23 cellular contexts compared by ENCODE assay signal in the genomic region with DNA sequence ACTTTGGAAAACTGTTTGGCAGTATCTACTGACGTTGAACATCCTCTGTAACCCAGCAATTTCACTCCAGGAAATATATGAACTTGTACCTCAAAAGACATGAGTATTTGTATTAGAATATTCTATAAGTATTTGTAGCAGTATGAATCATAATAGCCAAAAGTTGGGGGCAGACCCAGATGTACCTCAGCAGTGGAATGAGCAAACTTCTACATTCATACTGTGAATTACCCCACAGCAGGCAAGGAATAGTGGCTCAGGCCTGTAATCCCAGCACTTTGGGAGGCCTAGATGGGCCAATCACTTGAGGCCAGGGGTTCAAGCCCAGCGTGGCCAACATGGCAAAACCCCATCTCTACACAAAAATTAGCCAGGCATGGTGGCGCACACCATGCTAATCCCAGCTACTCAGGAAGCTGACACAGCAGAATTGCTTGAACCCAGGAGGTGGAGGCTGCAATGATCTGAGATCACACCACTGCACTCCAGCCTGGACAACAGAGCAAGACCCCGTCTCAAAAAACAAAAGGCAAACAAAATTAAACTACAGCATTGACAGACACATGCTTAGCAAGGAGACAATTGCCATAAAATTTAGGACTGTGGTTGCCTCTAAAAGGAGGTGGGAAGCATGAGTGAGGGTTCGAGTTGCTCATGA. TPM values are rescaled to one million over a fixed set of nuclear protein-coding genes. Genes with fewer than 3 reads are reported as not detected.
DNase-seq lines count a peak whose midpoint lies in the region; ATAC-seq, FAIRE-seq and TF ChIP-seq lines count a peak whose summit lies in the region.
"Had no signal": no experiment of that assay in that cellular context is flagged by ENCODE, and none has a peak within 500 bp of the region (broad histone marks: within the 10 kb centered on the region; RNA-seq: fewer than 3 reads in every experiment).

No MANE protein-coding gene starts in this region.

- no peaks in the 10 kb centered on the region for H3K27me3 Mint-ChIP-seq in activated CD4-positive, alpha-beta memory T cell treated with anti-CD3 and anti-CD28 coated beads for 36 hours
- H3K27me3 Mint-ChIP-seq in activated CD4-positive, alpha-beta memory T cell treated with anti-CD3 and anti-CD28 coated beads, Interleukin-2, amount 10 ng/mL, durations not matched to agents 7 days and 5 days = peaks cover 6% of the 10 kb centered on the region
- no peaks in the 10 kb centered on the region for H3K27me3 Mint-ChIP-seq in natural killer cell (ENCODE audit: low read depth in 2 of 2)
- no peaks in the 10 kb centered on the region for H3K27me3 Mint-ChIP-seq in natural killer cell treated with Interleukin-12 subunit alpha and Interleukin-12 subunit beta and Interleukin-15 and Interleukin-18, amount 100 ng/mL, for 72 hours

- TF ChIP-seq CTCF in natural killer cell (IDR thresholded peaks at IDR 0.05) (no peak), K562 (IDR thresholded peaks at IDR 0.05 in 2 of 3, conservative IDR thresholded peaks at IDR 0.05 in 1 of 3; ENCODE audit: insufficient read depth in 2 of 3, low read depth in 1 of 3, low read length in 3 of 3) (no peak)

- no peaks in the 10 kb centered on the region for H3K36me3 Mint-ChIP-seq in activated CD4-positive, alpha-beta memory T cell treated with anti-CD3 and anti-CD28 coated beads for 36 hours
- H3K36me3 Mint-ChIP-seq in activated CD4-positive, alpha-beta memory T cell treated with anti-CD3 and anti-CD28 coated beads, Interleukin-2, amount 10 ng/mL, durations not matched to agents 7 days and 5 days (ENCODE audit: low read depth) = peaks cover 13% of the 10 kb centered on the region
- no peaks in the 10 kb centered on the region for H3K36me3 Mint-ChIP-seq in natural killer cell
- no peaks in the 10 kb centered on the region for H3K36me3 Mint-ChIP-seq in natural killer cell treated with Interleukin-12 subunit alpha and Interleukin-12 subunit beta and Interleukin-15 and Interleukin-18, amount 100 ng/mL, for 72 hours
- H3K36me3 Mint-ChIP-seq: CD8-positive, alpha-beta T cell had no signal

- POLR2A ChIA-PET in activated CD4-positive, alpha-beta memory T cell treated with anti-CD3 and anti-CD28 coated beads for 36 hours (lab: Charles Lee) = interaction anchor here (1.1 kb wide), 1 partner anchor 36 kb away, joined by 3 read pairs; no protein-coding TSS in a partner anchor
- POLR2A ChIA-PET in activated CD4-positive, alpha-beta memory T cell treated with anti-CD3 and anti-CD28 coated beads, Interleukin-2, amount 10 ng/mL, durations not matched to agents 7 days and 5 days (lab: Charles Lee) = interaction anchor here (1.6 to 3.5 kb wide), 3 partner anchors 8 to 50 kb away, joined by 3 to 36 read pairs (median 33); a partner anchor contains a TSS
- POLR2A ChIA-PET in K562 (lab: Yijun Ruan, JAX) = interaction anchor here (0.7 to 1.3 kb wide), 2 partner anchors 27 to 347 kb away, joined by 3 read pairs; no protein-coding TSS in a partner anchor

- TF ChIP-seq RAD21 in K562 (CRISPR knock-in tag; conservative IDR thresholded peaks at IDR 0.05 in 1 of 2, IDR thresholded peaks at IDR 0.05 in 1 of 2) = no peak

- no peak for TF ChIP-seq EP300 in K562 (IDR thresholded peaks at IDR 0.05; ENCODE audit: low read length)

- no peaks in the 10 kb centered on the region for H3K27me3 ChIP-seq in K562 (ENCODE audit: control insufficient read depth in 2 of 2, insufficient read depth in 2 of 2, low read length in 2 of 2)
- H3K27me3 ChIP-seq: BE2C had no signal

- H3K27ac Mint-ChIP-seq in activated CD4-positive, alpha-beta memory T cell treated with anti-CD3 and anti-CD28 coated beads for 36 hours = no peak overlapping the region
- no peak overlapping the region for H3K27ac Mint-ChIP-seq in activated CD4-positive, alpha-beta memory T cell treated with anti-CD3 and anti-CD28 coated beads, Interleukin-2, amount 10 ng/mL, durations not matched to agents 7 days and 5 days
- no peak overlapping the region for H3K27ac Mint-ChIP-seq in natural killer cell
- H3K27ac Mint-ChIP-seq in natural killer cell treated with Interleukin-12 subunit alpha and Interleukin-12 subunit beta and Interleukin-15 and Interleukin-18, amount 100 ng/mL, for 72 hours = peak overlapping the region in 1 of 2 donors; percentile 33
- H3K27ac Mint-ChIP-seq: CD8-positive, alpha-beta T cell had no signal

- 57% methylated on average over 5 of the region's 5 CpGs for WGBS in K562 (ENCODE audit: insufficient coverage, low coverage, missing lambda C conversion rate)

- H4K20me1 ChIP-seq in K562 (replicated peaks; ENCODE audit: control insufficient read depth, insufficient read depth, low read length) = no peaks in the 10 kb centered on the region

- no peak for TF ChIP-seq POLR2A in K562 (conservative IDR thresholded peaks at IDR 0.05)

- H3K4me3 ChIP-seq in K562 = no peak overlapping the region
- H3K4me3 ChIP-seq: GM12878, GM23248 had no signal

- H3K36me3 ChIP-seq in K562 (ENCODE audit: control insufficient read depth, insufficient read depth, low read length) = no peaks in the 10 kb centered on the region
- H3K36me3 ChIP-seq: BE2C had no signal

- ATAC-seq in natural killer cell (no peak), K562 (no peak)
- no peak for ATAC-seq in natural killer cell treated with Interleukin-12 subunit alpha and Interleukin-12 subunit beta and Interleukin-15 and Interleukin-18, amount 100 ng/mL, for 72 hours
- ATAC-seq: CD8-positive, alpha-beta T cell; GM12878; HCT116; Panc1; Right ventricle myocardium inferior had no signal

- peaks cover 0 to 4% of the 10 kb centered on the region in 2 experiments; a peak in 3 of 5 replicates for H3K4me1 ChIP-seq in K562 (replicated peaks in 1 of 2; ENCODE audit: control insufficient read depth in 2 of 2, insufficient read depth in 2 of 2, low read length in 2 of 2)
- H3K4me1 ChIP-seq: BE2C had no signal

- H3K27ac ChIP-seq in K562 (ENCODE audit: extremely low read depth, low read depth, low read length) = no peak overlapping the region
- H3K27ac ChIP-seq: GM23248 had no signal

- peaks cover 29% of the 10 kb centered on the region for H3K4me1 Mint-ChIP-seq in activated CD4-positive, alpha-beta memory T cell treated with anti-CD3 and anti-CD28 coated beads for 36 hours (ENCODE audit: low read depth)
- peaks cover 50% of the 10 kb centered on the region for H3K4me1 Mint-ChIP-seq in activated CD4-positive, alpha-beta memory T cell treated with anti-CD3 and anti-CD28 coated beads, Interleukin-2, amount 10 ng/mL, durations not matched to agents 7 days and 5 days
- H3K4me1 Mint-ChIP-seq in natural killer cell = peaks cover 31 to 34% of the 10 kb centered on the region in 2 donors
- H3K4me1 Mint-ChIP-seq in natural killer cell treated with Interleukin-12 subunit alpha and Interleukin-12 subunit beta and Interleukin-15 and Interleukin-18, amount 100 ng/mL, for 72 hours (ENCODE audit: low read depth in 2 of 2) = peaks cover 26 to 33% of the 10 kb centered on the region in 2 donors

- H3K9me3 ChIP-seq in K562 (replicated peaks; ENCODE audit: control insufficient read depth, insufficient read depth, low read depth, low read length) = no peaks in the 10 kb centered on the region
- H3K9me3 ChIP-seq: BE2C had no signal

- H2AFZ ChIP-seq in K562 (ENCODE audit: low read depth, low read length) = no peak overlapping the region
- H2AFZ ChIP-seq: GM23248 had no signal

- H3K79me2 ChIP-seq in K562 (ENCODE audit: control insufficient read depth, insufficient read depth, low read length) = no peaks in the 10 kb centered on the region

- no TSS peak for BruUV-seq in K562 (replicated peaks; lab: Mats Ljungman, UMichigan)

- H3K9ac ChIP-seq in K562 (ENCODE audit: insufficient read depth in 1 of 2, low read depth in 2 of 2, low read length in 2 of 2) = no peak overlapping the region
- H3K9ac ChIP-seq: GM23248 had no signal

- no peaks in the 10 kb centered on the region for H3K9me1 ChIP-seq in K562 (ENCODE audit: control insufficient read depth, insufficient read depth, low read length)

- in situ Hi-C loops in K562 (cut with MboI) = no loop called here

- no peak for FAIRE-seq in K562 (lab: Jason Lieb, UNC)
- FAIRE-seq: GM12878 had no signal

- no peak overlapping the region for H3K4me3 Mint-ChIP-seq in activated CD4-positive, alpha-beta memory T cell treated with anti-CD3 and anti-CD28 coated beads for 36 hours
- H3K4me3 Mint-ChIP-seq in activated CD4-positive, alpha-beta memory T cell treated with anti-CD3 and anti-CD28 coated beads, Interleukin-2, amount 10 ng/mL, durations not matched to agents 7 days and 5 days = no peak overlapping the region
- peak overlapping the region; percentile 31 for H3K4me3 Mint-ChIP-seq in natural killer cell
- H3K4me3 Mint-ChIP-seq in natural killer cell treated with Interleukin-12 subunit alpha and Interleukin-12 subunit beta and Interleukin-15 and Interleukin-18, amount 100 ng/mL, for 72 hours = no peak overlapping the region
- H3K4me3 Mint-ChIP-seq: CD8-positive, alpha-beta T cell had no signal

- no peak overlapping the region for H3K4me2 ChIP-seq in K562 (ENCODE audit: insufficient read depth, low read length)

- intact Hi-C loops in activated CD4-positive, alpha-beta memory T cell treated with anti-CD3 and anti-CD28 coated beads for 36 hours (cut with micrococcal nuclease) = no loop called here
- intact Hi-C loops in natural killer cell (cut with micrococcal nuclease) (no loop called here), K562 (cut with micrococcal nuclease) (no loop called here)

- CTCF ChIA-PET in activated CD4-positive, alpha-beta memory T cell treated with anti-CD3 and anti-CD28 coated beads for 36 hours (lab: Charles Lee) = interaction anchor here (1.3 kb wide), 1 partner anchor 54 kb away, joined by 3 read pairs; no protein-coding TSS in a partner anchor
- CTCF ChIA-PET in activated CD4-positive, alpha-beta memory T cell treated with anti-CD3 and anti-CD28 coated beads, Interleukin-2, amount 10 ng/mL, durations not matched to agents 7 days and 5 days (lab: Charles Lee) = no interaction called here
- CTCF ChIA-PET in K562 (lab: Yijun Ruan, JAX; ENCODE audit: low intra/inter-chr PET ratio) = no interaction called here

- no peaks in the 10 kb centered on the region for H3K9me3 Mint-ChIP-seq in activated CD4-positive, alpha-beta memory T cell treated with anti-CD3 and anti-CD28 coated beads for 36 hours
- peaks cover 5% of the 10 kb centered on the region for H3K9me3 Mint-ChIP-seq in activated CD4-positive, alpha-beta memory T cell treated with anti-CD3 and anti-CD28 coated beads, Interleukin-2, amount 10 ng/mL, durations not matched to agents 7 days and 5 days
- no peaks in the 10 kb centered on the region for H3K9me3 Mint-ChIP-seq in natural killer cell
- no peaks in the 10 kb centered on the region for H3K9me3 Mint-ChIP-seq in natural killer cell treated with Interleukin-12 subunit alpha and Interleukin-12 subunit beta and Interleukin-15 and Interleukin-18, amount 100 ng/mL, for 72 hours
- H3K9me3 Mint-ChIP-seq: CD8-positive, alpha-beta T cell had no signal

- peak; percentile 12 for DNase-seq in activated CD4-positive, alpha-beta memory T cell treated with anti-CD3 and anti-CD28 coated beads for 36 hours
- DNase-seq in activated CD4-positive, alpha-beta memory T cell treated with anti-CD3 and anti-CD28 coated beads, Interleukin-2, amount 10 ng/mL, durations not matched to agents 7 days and 5 days = no peak
- DNase-seq in natural killer cell (no peak), K562 (ENCODE audit: extremely low read depth in 1 of 4, low spot score in 3 of 4) (no peak), SHP77 (lab: John Stamatoyannopoulos, UW) (no peak), NCI-H226 (no peak), C1 segment of cervical spinal cord (lab: John Stamatoyannopoulos, UW) (no peak)
- no peak for DNase-seq in natural killer cell treated with Interleukin-12 subunit alpha and Interleukin-12 subunit beta and Interleukin-15 and Interleukin-18, amount 100 ng/mL, for 72 hours (ENCODE audit: low spot score)
- DNase-seq: 8988T; BE2C; Calu3; CD8-positive, alpha-beta T cell; EL; GM23248; MM.1S; NCI-H1092; NCI-H146; NCI-H2029 treated with DMSO at 0.1 percent for 48 hours; NCI-H2171 had no signal

RNA-seq across cellular contexts. Expression of a gene that starts 11.2 kb away (rescaled TPM):
- 10 to 100 TPM; 52.0 to 53.1 TPM for total RNA-seq in activated CD4-positive, alpha-beta memory T cell treated with anti-CD3 and anti-CD28 coated beads for 36 hours
- 100 to 1,000 TPM in 1 of 2 experiments, 10 to 100 TPM in 1; 98.2 to 109 TPM for total RNA-seq in activated CD4-positive, alpha-beta memory T cell treated with anti-CD3 and anti-CD28 coated beads, Interleukin-2, amount 10 ng/mL, durations not matched to agents 7 days and 5 days
- total RNA-seq in natural killer cell (100 to 1,000 TPM; 274 to 355 (median 292) TPM), K562 (2014; rRNA removed) (12.9 and 18.6 TPM in 2 replicates), K562 (2014; rRNA removed; fragmentation: Illumina TruSeq; extraction: Trizol) (34.2 and 39.6 TPM in 2 replicates), K562 (2015; rRNA removed; fragmentation: Illumina TruSeq; extraction: Trizol) (24.0 and 25.1 TPM in 2 replicates), K562 (2021) (39.8 TPM in 2 replicates)
- total RNA-seq in natural killer cell treated with Interleukin-12 subunit alpha and Interleukin-12 subunit beta and Interleukin-15 and Interleukin-18, amount 100 ng/mL, for 72 hours = 100 to 1,000 TPM; 106 to 110 TPM
- 122 and 381 TPM in 2 replicates for total RNA-seq in K562 (2011; cell fraction: chromatin; rRNA removed; ENCODE audit: low replicate concordance)
- 40.2 and 76.2 TPM in 2 replicates for total RNA-seq in K562 (2011; cell fraction: nucleolus; rRNA removed)
- total RNA-seq in K562 (2011; cell fraction: nucleoplasm; rRNA removed) = 95.5 and 139 TPM in 2 replicates
- polyA plus RNA-seq in K562 (2011; rRNA removed) (23.7 and 25.4 TPM in 2 replicates), K562 (2014; fragmentation: Illumina TruSeq; extraction: Trizol) (13.4 and 17.3 TPM in 2 replicates), K562 (2014; fragmentation: Nextera tagmentation; extraction: Ambion mirVana) (10 to 100 TPM in 1 of 2 experiments, 1 to 10 TPM in 1; 5.2 to 11.3 TPM), K562 (2014; rRNA removed) (7.7 and 8.9 TPM in 2 replicates)
- polyA plus RNA-seq in K562 (2011; cell fraction: cytosol; rRNA removed) = 8.3 and 13.5 TPM in 2 replicates
- 21.2 and 23.2 TPM in 2 replicates for polyA plus RNA-seq in K562 (2011; cell fraction: nucleus; rRNA removed)
- polyA plus RNA-seq in K562 (2012) = 5.8 and 15.1 TPM in 2 replicates
- polyA minus RNA-seq in K562 (2011; rRNA and poly(A)+ RNA removed) = 140 and 161 TPM in 2 replicates
- 43.3 and 44.0 TPM in 2 replicates for polyA minus RNA-seq in K562 (2011; cell fraction: cytosol; rRNA and poly(A)+ RNA removed)
- 48.1 and 120 TPM in 2 replicates for polyA minus RNA-seq in K562 (2011; cell fraction: nucleus; rRNA and poly(A)+ RNA removed)
